ENCODE assay signal across 1 cellular context in the genomic region with DNA sequence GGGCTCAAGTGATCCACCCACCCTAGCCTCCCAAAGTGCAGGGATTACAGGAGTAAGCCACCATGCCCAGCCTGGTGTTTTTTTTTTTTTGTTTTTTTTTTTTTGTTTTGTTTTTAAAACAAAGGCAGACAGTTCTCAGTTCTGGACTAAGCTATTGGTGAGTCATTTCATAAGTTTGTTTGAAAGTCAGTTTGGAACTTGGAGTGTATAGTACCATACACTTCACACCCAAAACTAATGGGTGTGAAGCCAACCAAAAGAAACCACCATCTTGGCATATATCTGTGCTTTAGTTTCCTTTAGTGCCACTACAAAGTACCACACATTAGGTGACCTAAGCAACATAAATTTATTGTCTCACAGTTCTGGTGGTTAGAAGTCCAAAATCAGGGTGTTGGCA.
TF ChIP-seq lines count a peak whose summit lies in the region.

No MANE protein-coding gene starts in this region.

TF ChIP-seq in WTC11, 78 proteins besides CTCF, POLR2A, EP300 and RAD21 (continued from another document):
- TF ChIP-seq, protein P1, sequence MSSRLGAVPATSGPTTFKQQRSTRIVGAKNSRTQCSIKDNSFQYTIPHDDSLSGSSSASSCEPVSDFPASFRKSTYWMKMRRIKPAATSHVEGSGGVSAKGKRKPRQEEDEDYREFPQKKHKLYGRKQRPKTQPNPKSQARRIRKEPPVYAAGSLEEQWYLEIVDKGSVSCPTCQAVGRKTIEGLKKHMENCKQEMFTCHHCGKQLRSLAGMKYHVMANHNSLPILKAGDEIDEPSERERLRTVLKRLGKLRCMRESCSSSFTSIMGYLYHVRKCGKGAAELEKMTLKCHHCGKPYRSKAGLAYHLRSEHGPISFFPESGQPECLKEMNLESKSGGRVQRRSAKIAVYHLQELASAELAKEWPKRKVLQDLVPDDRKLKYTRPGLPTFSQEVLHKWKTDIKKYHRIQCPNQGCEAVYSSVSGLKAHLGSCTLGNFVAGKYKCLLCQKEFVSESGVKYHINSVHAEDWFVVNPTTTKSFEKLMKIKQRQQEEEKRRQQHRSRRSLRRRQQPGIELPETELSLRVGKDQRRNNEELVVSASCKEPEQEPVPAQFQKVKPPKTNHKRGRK (CRISPR knock-in tag; IDR thresholded peaks at IDR 0.05; ENCODE audit: borderline replicate concordance): no peak
- no peak for TF ChIP-seq GABPB1 (CRISPR knock-in tag; IDR thresholded peaks at IDR 0.05)
- no peak for TF ChIP-seq NFATC4 (CRISPR knock-in tag; IDR thresholded peaks at IDR 0.05)
- no peak for TF ChIP-seq NR1H2 (CRISPR knock-in tag; IDR thresholded peaks at IDR 0.05)
- TF ChIP-seq OVOL2 (CRISPR knock-in tag; IDR thresholded peaks at IDR 0.05; ENCODE audit: borderline replicate concordance): no peak
- TF ChIP-seq NR3C1 (CRISPR knock-in tag; conservative IDR thresholded peaks at IDR 0.05; ENCODE audit: low read depth): no peak
- no peak for TF ChIP-seq TCF7 (CRISPR knock-in tag; IDR thresholded peaks at IDR 0.05; ENCODE audit: low read depth)
- no peak for TF ChIP-seq ATF1 (CRISPR knock-in tag; IDR thresholded peaks at IDR 0.05)
- no peak for TF ChIP-seq GRHL2 (CRISPR knock-in tag; IDR thresholded peaks at IDR 0.05; ENCODE audit: insufficient replicate concordance, severe bottlenecking)
- TF ChIP-seq, protein P2, sequence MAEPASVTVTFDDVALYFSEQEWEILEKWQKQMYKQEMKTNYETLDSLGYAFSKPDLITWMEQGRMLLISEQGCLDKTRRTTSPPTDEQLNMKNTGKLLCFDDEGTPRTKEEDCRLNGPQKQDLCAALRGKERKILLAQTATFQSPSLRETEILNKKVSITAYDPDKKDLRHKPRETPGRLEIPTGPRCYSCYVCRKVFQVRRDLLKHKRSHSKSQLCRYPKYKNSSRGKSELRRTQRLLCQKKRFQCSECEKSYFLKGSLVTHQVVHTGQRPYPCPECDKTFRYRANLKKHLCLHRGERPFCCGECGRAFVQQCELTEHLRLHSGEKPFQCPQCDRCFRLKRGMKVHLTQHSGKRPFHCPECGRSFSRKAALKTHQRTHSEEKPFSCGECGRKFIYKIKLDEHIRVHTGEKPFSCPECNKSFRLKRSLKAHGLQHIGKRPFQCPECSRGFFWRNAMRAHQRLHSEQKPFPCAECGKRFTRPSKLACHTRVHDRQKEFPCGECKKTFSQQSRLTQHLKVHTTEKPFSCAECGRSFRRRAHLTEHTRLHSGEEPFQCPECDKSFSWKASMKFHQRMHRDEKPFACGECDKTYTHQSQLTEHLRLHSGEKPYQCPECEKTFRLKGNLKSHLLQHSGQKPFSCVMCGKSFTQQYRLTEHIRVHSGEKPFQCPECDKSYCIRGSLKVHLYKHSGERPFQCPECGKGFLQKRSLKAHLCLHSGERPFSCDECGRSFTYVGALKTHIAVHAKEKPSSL (CRISPR knock-in tag; conservative IDR thresholded peaks at IDR 0.05): no peak
